Comparison of ENCODE assay signal across 9 cellular contexts in genomic region chr2:32484907-32485306, GRCh38.
DNase-seq lines count a peak whose midpoint lies in the region; ATAC-seq and TF ChIP-seq lines count a peak whose summit lies in the region.
"Had no signal": no experiment of that assay in that cellular context is flagged by ENCODE, and none has a peak within 500 bp of the region (broad histone marks: within the 10 kb centered on the region; RNA-seq: fewer than 3 reads in every experiment).

No MANE protein-coding gene starts in this region.

- H3K9me3 ChIP-seq in left lung, result no peaks in the 10 kb centered on the region

- ATAC-seq in left lung (peak; percentile 75), HG03439 (IDR thresholded peaks at IDR 0.05; ENCODE audit: unreplicated experiment) (no peak)

- TF ChIP-seq CTCF in left lung (IDR thresholded peaks at IDR 0.05), result no peak

- peaks cover 0 to 8% of the 10 kb centered on the region in 2 donors for H3K4me1 ChIP-seq in left lung

- peaks cover 0 to 93% of the 10 kb centered on the region in 2 donors for H3K36me3 ChIP-seq in left lung

- no peak overlapping the region for H3K4me3 ChIP-seq in left lung

- no peaks in the 10 kb centered on the region for H3K27me3 ChIP-seq in left lung

- DNase-seq in AG20443 (ENCODE audit: low spot score) (peak; percentile 84), LHCN-M2 (ENCODE audit: low read depth) (peak; percentile 94), amniotic stem cell (lab: John Stamatoyannopoulos, UW) (peak; percentile 81), left lung (no peak), iPS-NIHi7 (ENCODE audit: extremely low spot score) (no peak), HuH-7 (ENCODE audit: low spot score) (no peak), ecto neural progenitor cell (ENCODE audit: low spot score) (no peak)
- DNase-seq: stimulated activated CD4-positive, alpha-beta T cell treated with anti-CD3 and anti-CD28 coated beads, Interleukin-4, amount 100 ng/mL, for 1 hour had no signal

- intact Hi-C loops in left lung (cut with DNase I), result no loop called here

- peak overlapping the region in 1 of 2 donors; percentile 20 for H3K27ac ChIP-seq in left lung

Comparison
In these comparisons a context has a peak if more than half of its experiments do, and no peak if none do; other contexts are left out.
1. DNase-seq: peak in AG20443 (single experiment), LHCN-M2 (single experiment) and amniotic stem cell (single experiment); none in left lung (0 of 2), iPS-NIHi7 (single experiment), HuH-7 (single experiment) and ecto neural progenitor cell (single experiment).